10 cellular contexts compared by ENCODE assay signal in genomic region chr11:1834132-1834610, GRCh38. TPM values are rescaled to one million over a fixed set of nuclear protein-coding genes. Genes with fewer than 3 reads are reported as not detected.
A peak's percentile ranks its signal among the peaks of the same experiment; 100 is the strongest.
DNase-seq lines count a peak whose midpoint lies in the region; ATAC-seq, FAIRE-seq and TF ChIP-seq lines count a peak whose summit lies in the region.
"Had no signal": no experiment of that assay in that cellular context is flagged by ENCODE, and none has a peak within 500 bp of the region (broad histone marks: within the 10 kb centered on the region; RNA-seq: fewer than 3 reads in every experiment).

No MANE protein-coding gene starts in this region.

- H3K79me1 ChIP-seq in H9 (ENCODE audit: insufficient read depth, low read depth, low read length, poor library complexity, severe bottlenecking): no peaks in the 10 kb centered on the region
- H3K79me1 ChIP-seq in H1 (ENCODE audit: low read depth, low read length): no peaks in the 10 kb centered on the region

- TF ChIP-seq EP300 in H1 (IDR thresholded peaks at IDR 0.05; ENCODE audit: borderline replicate concordance in 1 of 2, low read depth in 2 of 2, low read length in 2 of 2): no peak

- H3K27me3 Mint-ChIP-seq in H9 (ENCODE audit: low read depth): peaks cover 18% of the 10 kb centered on the region
- H3K27me3 Mint-ChIP-seq in activated naive CD8-positive, alpha-beta T cell treated with anti-CD3 and anti-CD28 coated beads for 36 hours: peaks cover 3% of the 10 kb centered on the region
- H3K27me3 Mint-ChIP-seq in activated T-helper 2 cell treated with anti-CD3 and anti-CD28 coated beads, Interferon-gamma antibody, Interleukin-2, Interleukin-4, amounts not matched to agents 10 μg/mL and 5 μg/mL and 100 μg/mL, durations not matched to agents 14 hours and 24 hours and 36 hours (ENCODE audit: low read depth): peaks cover 2% of the 10 kb centered on the region

- H3K4me1 ChIP-seq in H9 (ENCODE audit: insufficient read depth, low read length) (no peaks in the 10 kb centered on the region), H1 (replicated peaks in 1 of 4; ENCODE audit: control insufficient read depth in 3 of 4, insufficient read depth in 4 of 4, low read length in 3 of 4) (peaks cover 0 to 4% (median 2%) of the 10 kb centered on the region in 4 experiments; a peak in 4 of 7 replicates), pancreas (peaks cover 37 to 58% (median 39%) of the 10 kb centered on the region in 3 donors)

- no peak for TF ChIP-seq RAD21 in H1 (IDR thresholded peaks at IDR 0.05 in 1 of 2, conservative IDR thresholded peaks at IDR 0.05 in 1 of 2; ENCODE audit: low read depth in 2 of 2, low read length in 2 of 2)

- peak overlapping the region in 2 of 3 experiments; percentile 20 to 67; a peak in 1 of 7 replicates for H3K27ac Mint-ChIP-seq in H9
- no peak overlapping the region for H3K27ac Mint-ChIP-seq in activated naive CD8-positive, alpha-beta T cell treated with anti-CD3 and anti-CD28 coated beads for 36 hours
- H3K27ac Mint-ChIP-seq in activated T-helper 2 cell treated with anti-CD3 and anti-CD28 coated beads, Interferon-gamma antibody, Interleukin-2, Interleukin-4, amounts not matched to agents 10 μg/mL and 5 μg/mL and 100 μg/mL, durations not matched to agents 14 hours and 24 hours and 36 hours: no peak overlapping the region
- H3K27ac Mint-ChIP-seq: WTC11 had no signal

- H2BK20ac ChIP-seq in H9 (ENCODE audit: low read depth, low read length, poor library complexity, severe bottlenecking): no peak overlapping the region
- no peak overlapping the region for H2BK20ac ChIP-seq in H1 (ENCODE audit: low read length)

- peak; percentile 81 to 86 (median 84) for ATAC-seq in pancreas
- ATAC-seq: psoas muscle, WTC11 had no signal

- H3K4me2 ChIP-seq in H9 (ENCODE audit: insufficient read depth, insufficient read length, low read length): no peak overlapping the region
- no peak overlapping the region for H3K4me2 ChIP-seq in H1 (ENCODE audit: insufficient read depth in 1 of 2, low read depth in 2 of 2, low read length in 2 of 2)
- H3K4me2 ChIP-seq: BLaER1 treated with 17β-estradiol and CSF1 and Interleukin-3, amounts not matched to agents 10 nM and 100 nM had no signal

- no peak overlapping the region for H2BK120ac ChIP-seq in H9 (ENCODE audit: low read depth, low read length, poor library complexity, severe bottlenecking)
- H2BK120ac ChIP-seq in H1 (replicated peaks; ENCODE audit: low read depth, low read length): no peak overlapping the region

- H2AFZ ChIP-seq in H9 (ENCODE audit: low read length): no peak overlapping the region
- no peak overlapping the region for H2AFZ ChIP-seq in H1 (ENCODE audit: low read length)

- H4K5ac ChIP-seq in H9 (ENCODE audit: insufficient read length, low read depth, low read length) (no peak overlapping the region), H1 (ENCODE audit: insufficient read length, low read depth, low read length) (no peak overlapping the region)

- no peak overlapping the region for H2BK12ac ChIP-seq in H9 (ENCODE audit: insufficient read length, low read depth, low read length)
- no peak overlapping the region for H2BK12ac ChIP-seq in H1 (ENCODE audit: low read depth, low read length)

- H2BK15ac ChIP-seq in H9 (ENCODE audit: low read depth, low read length) (no peak overlapping the region), H1 (ENCODE audit: low read length) (no peak overlapping the region)

- H3K27ac ChIP-seq in H9 (ENCODE audit: insufficient read length, low read depth, low read length): no peak overlapping the region
- H3K27ac ChIP-seq in H1 (ENCODE audit: low read depth, low read length): no peak overlapping the region
- peak overlapping the region; percentile 85 to 96 (median 93) for H3K27ac ChIP-seq in pancreas
- H3K27ac ChIP-seq: BLaER1 treated with 17β-estradiol and CSF1 and Interleukin-3, amounts not matched to agents 10 nM and 100 nM; psoas muscle had no signal

- no peak overlapping the region for H3K14ac ChIP-seq in H9 (ENCODE audit: insufficient read depth, low read length)
- H3K14ac ChIP-seq in H1 (ENCODE audit: insufficient read length): no peak overlapping the region

- H4K20me1 ChIP-seq in H9 (ENCODE audit: control insufficient read depth, insufficient read depth, insufficient read length) (no peaks in the 10 kb centered on the region), H1 (replicated peaks in 1 of 2; ENCODE audit: control insufficient read depth in 1 of 2, insufficient read depth in 2 of 2, low read length in 2 of 2) (no peaks in the 10 kb centered on the region)
- H4K20me1 ChIP-seq: BLaER1 treated with 17β-estradiol and CSF1 and Interleukin-3, amounts not matched to agents 10 nM and 100 nM had no signal

- peaks cover 3 to 9% of the 10 kb centered on the region in 2 experiments; a peak in 3 of 4 replicates for H3K4me1 Mint-ChIP-seq in H9
- no peaks in the 10 kb centered on the region for H3K4me1 Mint-ChIP-seq in activated naive CD8-positive, alpha-beta T cell treated with anti-CD3 and anti-CD28 coated beads for 36 hours
- peaks cover 2% of the 10 kb centered on the region for H3K4me1 Mint-ChIP-seq in activated T-helper 2 cell treated with anti-CD3 and anti-CD28 coated beads, Interferon-gamma antibody, Interleukin-2, Interleukin-4, amounts not matched to agents 10 μg/mL and 5 μg/mL and 100 μg/mL, durations not matched to agents 14 hours and 24 hours and 36 hours (ENCODE audit: low read depth)

- H3K9me3 ChIP-seq in H9 (ENCODE audit: control insufficient read depth, low read depth, low read length) (no peaks in the 10 kb centered on the region), H1 (ENCODE audit: insufficient read depth in 2 of 2, low read depth in 1 of 2, low read length in 1 of 2) (no peaks in the 10 kb centered on the region), pancreas (no peaks in the 10 kb centered on the region)
- H3K9me3 ChIP-seq: BLaER1 treated with 17β-estradiol and CSF1 and Interleukin-3, amounts not matched to agents 10 nM and 100 nM; psoas muscle had no signal

- H3K56ac ChIP-seq in H9 (ENCODE audit: insufficient read length, low read depth, low read length) (no peak overlapping the region), H1 (replicated peaks; ENCODE audit: insufficient read length, low read depth, low read length) (no peak overlapping the region)

- no peaks in the 10 kb centered on the region for H3K36me3 Mint-ChIP-seq in H9 (ENCODE audit: insufficient read depth in 1 of 3, low read depth in 3 of 3)
- H3K36me3 Mint-ChIP-seq in activated naive CD8-positive, alpha-beta T cell treated with anti-CD3 and anti-CD28 coated beads for 36 hours: no peaks in the 10 kb centered on the region
- no peaks in the 10 kb centered on the region for H3K36me3 Mint-ChIP-seq in activated T-helper 2 cell treated with anti-CD3 and anti-CD28 coated beads, Interferon-gamma antibody, Interleukin-2, Interleukin-4, amounts not matched to agents 10 μg/mL and 5 μg/mL and 100 μg/mL, durations not matched to agents 14 hours and 24 hours and 36 hours (ENCODE audit: low read depth)
- H3K36me3 Mint-ChIP-seq: WTC11 had no signal

- H2BK5ac ChIP-seq in H9 (ENCODE audit: insufficient read length, low read length) (no peak overlapping the region), H1 (ENCODE audit: low read depth, low read length) (0 out of 2 replicates have a peak overlapping the region, but pooled peaks have one; percentile 44)

- no peak overlapping the region for H3K4me3 Mint-ChIP-seq in H9
- no peak overlapping the region for H3K4me3 Mint-ChIP-seq in activated naive CD8-positive, alpha-beta T cell treated with anti-CD3 and anti-CD28 coated beads for 36 hours
- H3K4me3 Mint-ChIP-seq in activated T-helper 2 cell treated with anti-CD3 and anti-CD28 coated beads, Interferon-gamma antibody, Interleukin-2, Interleukin-4, amounts not matched to agents 10 μg/mL and 5 μg/mL and 100 μg/mL, durations not matched to agents 14 hours and 24 hours and 36 hours (ENCODE audit: low read depth): no peak overlapping the region
- H3K4me3 Mint-ChIP-seq: WTC11 had no signal

- no peaks in the 10 kb centered on the region for H3K36me3 ChIP-seq in H1 (ENCODE audit: control insufficient read depth in 2 of 4, insufficient read depth in 4 of 4, low read length in 3 of 4)
- no peaks in the 10 kb centered on the region for H3K36me3 ChIP-seq in pancreas
- H3K36me3 ChIP-seq: BLaER1 treated with 17β-estradiol and CSF1 and Interleukin-3, amounts not matched to agents 10 nM and 100 nM had no signal

- no peak for TF ChIP-seq CTCF in H9 (conservative IDR thresholded peaks at IDR 0.05)
- TF ChIP-seq CTCF in H1 (IDR thresholded peaks at IDR 0.05; ENCODE audit: control extremely low read depth in 1 of 3, insufficient read depth in 1 of 3, low read depth in 1 of 3, low read length in 3 of 3): no peak
- no peak for TF ChIP-seq CTCF in pancreas (IDR thresholded peaks at IDR 0.05)

- POLR2A ChIA-PET in H1 (lab: Charles Lee; ENCODE audit: partially characterized antibody): interaction anchor here (1.3 kb wide), 1 partner anchor 9 kb away, joined by 4 read pairs; no protein-coding TSS in a partner anchor

- H3K23me2 ChIP-seq in H9 (ENCODE audit: insufficient read length, low read depth, low read length, poor library complexity, severe bottlenecking) (peaks cover 3% of the 10 kb centered on the region), H1 (ENCODE audit: low read depth, low read length) (no peaks in the 10 kb centered on the region)

- CTCF ChIA-PET in H1 (lab: Charles Lee; ENCODE audit: partially characterized antibody): interaction anchor here (0.7 to 15.8 kb wide), 42 partner anchors 9 to 352 kb away, joined by 3 to 439 read pairs (median 6); partner anchors contain the start of genes H19, MRPL23 and PRR33

- H4K8ac ChIP-seq in H9 (replicated peaks; ENCODE audit: insufficient read length, low read depth, low read length) (no peak overlapping the region), H1 (ENCODE audit: extremely low read depth, insufficient read depth, low read length) (no peak overlapping the region)

- no peaks in the 10 kb centered on the region for H3K27me3 ChIP-seq in H9 (ENCODE audit: insufficient read depth, low read length)
- H3K27me3 ChIP-seq in H1 (replicated peaks in 1 of 4; ENCODE audit: control insufficient read depth in 3 of 4, extremely low read depth in 1 of 4, insufficient read depth in 3 of 4, low read length in 3 of 4): peaks cover 0 to 6% (median 1%) of the 10 kb centered on the region in 4 experiments; a peak in 3 of 7 replicates
- H3K27me3 ChIP-seq in pancreas: no peaks in the 10 kb centered on the region

- H3K79me2 ChIP-seq in H9 (ENCODE audit: insufficient read depth, low read length) (no peaks in the 10 kb centered on the region), H1 (ENCODE audit: control insufficient read depth in 1 of 2, insufficient read depth in 2 of 2, low read length in 2 of 2) (no peaks in the 10 kb centered on the region)

- H3K9me3 Mint-ChIP-seq in H9: no peaks in the 10 kb centered on the region; a peak in 1 of 5 replicates
- no peaks in the 10 kb centered on the region for H3K9me3 Mint-ChIP-seq in activated naive CD8-positive, alpha-beta T cell treated with anti-CD3 and anti-CD28 coated beads for 36 hours
- no peaks in the 10 kb centered on the region for H3K9me3 Mint-ChIP-seq in activated T-helper 2 cell treated with anti-CD3 and anti-CD28 coated beads, Interferon-gamma antibody, Interleukin-2, Interleukin-4, amounts not matched to agents 10 μg/mL and 5 μg/mL and 100 μg/mL, durations not matched to agents 14 hours and 24 hours and 36 hours
- H3K9me3 Mint-ChIP-seq: WTC11 had no signal

- no peak overlapping the region for H4K91ac ChIP-seq in H9 (ENCODE audit: insufficient read length, low read depth, low read length)
- no peak overlapping the region for H4K91ac ChIP-seq in H1 (replicated peaks; ENCODE audit: insufficient read length, low read length)

- H3K4ac ChIP-seq in H9 (ENCODE audit: low read depth, low read length) (no peak overlapping the region), H1 (replicated peaks; ENCODE audit: insufficient read length, low read depth, low read length) (no peak overlapping the region)

- DNase-seq in H9: no peak
- DNase-seq in H1 (ENCODE audit: low read depth in 1 of 2, low spot score in 2 of 2): no peak
- DNase-seq in pancreas: peak; percentile 88 to 98 (median 96)
- no peak for DNase-seq in activated naive CD8-positive, alpha-beta T cell treated with anti-CD3 and anti-CD28 coated beads for 36 hours
- DNase-seq in activated T-helper 2 cell treated with anti-CD3 and anti-CD28 coated beads, Interferon-gamma antibody, Interleukin-2, Interleukin-4, amounts not matched to agents 10 μg/mL and 5 μg/mL and 100 μg/mL, durations not matched to agents 14 hours and 24 hours and 36 hours (ENCODE audit: low spot score): no peak
- DNase-seq in NCI-H2171 (lab: John Stamatoyannopoulos, UW): no peak
- DNase-seq: NCI-H345 had no signal

- FAIRE-seq in H1 (lab: Jason Lieb, UNC) (no peak), pancreas (lab: Jason Lieb, UNC) (no peak)

- no CpG with 5 or more reads among the region's 13 CpGs for WGBS in H9 (ENCODE audit: extremely low coverage, insufficient read length, low lambda C conversion rate)
- 93% methylated on average over 13 of the region's 13 CpGs; no CpG with 5 or more reads in 1 of the 2 experiments for WGBS in H1 (ENCODE audit: extremely low coverage in 1 of 2, insufficient coverage in 1 of 2, insufficient read length in 1 of 2, insufficient replicate concordance in 2 of 2, low coverage in 1 of 2, low lambda C conversion rate in 2 of 2, missing lambda C conversion rate in 1 of 2), 2 experiments
- WGBS in pancreas, 2 donors: 16 to 20% methylated on average over 12 to 13 of the region's 13 CpGs

- H2AK5ac ChIP-seq in H9 (ENCODE audit: insufficient read length, low read length): no peak overlapping the region
- H2AK5ac ChIP-seq in H1 (ENCODE audit: low read depth, low read length): no peak overlapping the region

- H3K9ac ChIP-seq in H9 (ENCODE audit: extremely low read depth, insufficient read length, low read length) (no peak overlapping the region), H1 (replicated peaks in 1 of 4; ENCODE audit: extremely low read depth in 1 of 4, low read depth in 3 of 4, low read length in 3 of 4) (no peak overlapping the region)
- H3K9ac ChIP-seq: BLaER1 treated with 17β-estradiol and CSF1 and Interleukin-3, amounts not matched to agents 10 nM and 100 nM had no signal

- H3K23ac ChIP-seq in H9 (ENCODE audit: insufficient read length, low read depth, low read length): no peak overlapping the region
- no peak overlapping the region for H3K23ac ChIP-seq in H1 (ENCODE audit: insufficient read length)

- no peak overlapping the region for H3K4me3 ChIP-seq in H1 (ENCODE audit: extremely low read depth in 1 of 4, insufficient read depth in 2 of 4, low read depth in 3 of 4, low read length in 4 of 4)
- no peak overlapping the region for H3K4me3 ChIP-seq in pancreas
- H3K4me3 ChIP-seq: BLaER1 treated with 17β-estradiol and CSF1 and Interleukin-3, amounts not matched to agents 10 nM and 100 nM; psoas muscle had no signal

- TF ChIP-seq POLR2A in H1 (IDR thresholded peaks at IDR 0.05; ENCODE audit: control extremely low read depth in 1 of 2, low read depth in 2 of 2, low read length in 2 of 2): no peak

- no peak overlapping the region for H3T11ph ChIP-seq in H9 (ENCODE audit: low read length)

- H3K18ac ChIP-seq in H9 (ENCODE audit: insufficient read length, low read depth, low read length) (no peak overlapping the region), H1 (ENCODE audit: extremely low read depth, low read length) (no peak overlapping the region)

- intact Hi-C loops in pancreas (cut with DNase I): loop anchor here in 2 of 3 donors (5.0 kb wide), 1 partner anchor 137 kb away; the partner anchor contains the start of gene KRTAP5-6 (in 2 of the 2)
- intact Hi-C loops in activated T-helper 2 cell treated with anti-CD3 and anti-CD28 coated beads, Interferon-gamma antibody, Interleukin-2, Interleukin-4, amounts not matched to agents 10 μg/mL and 5 μg/mL and 100 μg/mL, durations not matched to agents 14 hours and 24 hours and 36 hours (cut with micrococcal nuclease): loop anchor here (10.0 kb wide), 1 partner anchor 51 kb away; no protein-coding TSS in a partner anchor

RNA-seq across cellular contexts. Expression of gene SYT8, which starts 0.6 kb away (rescaled TPM):
- not detected in 2 replicates for total RNA-seq in H9 (2021)
- total RNA-seq in H1 (2021; fragmentation: NEBNext Ultra II Directional; extraction: Animal tissue kit (Norgen Biotek cat#: 25700)): not detected in 2 replicates
- polyA plus RNA-seq in H1 (2011; rRNA removed): not detected in 2 replicates
- not detected for polyA plus RNA-seq in H1 (2011; cell fraction: cytosol; rRNA removed)
- polyA plus RNA-seq in H1 (2011; cell fraction: nucleus; rRNA removed): 0.27 TPM
- not detected in 4 replicates for polyA plus RNA-seq in H1 (2012, experiment 1 of 2)
- not detected for polyA plus RNA-seq in H1 (2012, experiment 2 of 2)
- not detected for polyA plus RNA-seq in H1 (2013, experiment 1 of 2)
- polyA plus RNA-seq in H1 (2013, experiment 2 of 2): 0.04 TPM
- polyA minus RNA-seq in H1 (2011; rRNA and poly(A)+ RNA removed): not detected in 2 replicates
- not detected for polyA minus RNA-seq in H1 (2011; cell fraction: cytosol; rRNA and poly(A)+ RNA removed)
- not detected for polyA minus RNA-seq in H1 (2011; cell fraction: nucleus; rRNA and poly(A)+ RNA removed)
- total RNA-seq in pancreas: 10 to 100 TPM in 3 of 6 donors, 1 to 10 TPM in 3; 3.6 to 34.2 (median 12.2) TPM
- polyA plus RNA-seq in pancreas: 10 to 100 TPM; 43.7 to 64.8 TPM
- total RNA-seq in activated naive CD8-positive, alpha-beta T cell treated with anti-CD3 and anti-CD28 coated beads for 36 hours: not detected
- total RNA-seq in activated T-helper 2 cell treated with anti-CD3 and anti-CD28 coated beads, Interferon-gamma antibody, Interleukin-2, Interleukin-4, amounts not matched to agents 10 μg/mL and 5 μg/mL and 100 μg/mL, durations not matched to agents 14 hours and 24 hours and 36 hours: not detected in 2 replicates

RNA-seq across cellular contexts. Expression of gene TNNI2, which starts 4.6 kb away (rescaled TPM):
- total RNA-seq in H9 (2021) (not detected in 2 replicates), pancreas (1 to 10 TPM in 5 of 6 donors, not detected in 1; 2.5 to 8.7 (median 6.2) TPM)
- total RNA-seq in H1 (2021; fragmentation: NEBNext Ultra II Directional; extraction: Animal tissue kit (Norgen Biotek cat#: 25700)): not detected in 2 replicates
- polyA plus RNA-seq in H1 (2011; rRNA removed) (0.39 TPM in 1 of 2 replicates, not detected in the other), pancreas (10 to 100 TPM; 28.9 to 57.4 TPM)
- polyA plus RNA-seq in H1 (2011; cell fraction: cytosol; rRNA removed): not detected
- 0.33 TPM for polyA plus RNA-seq in H1 (2011; cell fraction: nucleus; rRNA removed)
- 0.41 TPM in 1 of 4 replicates, not detected in the others for polyA plus RNA-seq in H1 (2012, experiment 1 of 2)
- polyA plus RNA-seq in H1 (2012, experiment 2 of 2): not detected
- polyA plus RNA-seq in H1 (2013, experiment 1 of 2): 0.12 TPM
- not detected for polyA plus RNA-seq in H1 (2013, experiment 2 of 2)
- not detected in 2 replicates for polyA minus RNA-seq in H1 (2011; rRNA and poly(A)+ RNA removed)
- not detected for polyA minus RNA-seq in H1 (2011; cell fraction: cytosol; rRNA and poly(A)+ RNA removed)
- not detected for polyA minus RNA-seq in H1 (2011; cell fraction: nucleus; rRNA and poly(A)+ RNA removed)
- total RNA-seq in activated naive CD8-positive, alpha-beta T cell treated with anti-CD3 and anti-CD28 coated beads for 36 hours: under 1 TPM in 1 of 2 experiments, not detected in 1; 0.31 TPM
- total RNA-seq in activated T-helper 2 cell treated with anti-CD3 and anti-CD28 coated beads, Interferon-gamma antibody, Interleukin-2, Interleukin-4, amounts not matched to agents 10 μg/mL and 5 μg/mL and 100 μg/mL, durations not matched to agents 14 hours and 24 hours and 36 hours: 0.27 TPM in 1 of 2 replicates, not detected in the other
- total RNA-seq: WTC11 had no signal

RNA-seq across cellular contexts. Expression of gene LSP1, which starts 18.7 kb away (rescaled TPM):
- total RNA-seq in H9 (2021): not detected in 2 replicates
- total RNA-seq in H1 (2021; fragmentation: NEBNext Ultra II Directional; extraction: Animal tissue kit (Norgen Biotek cat#: 25700)): not detected in 2 replicates
- polyA plus RNA-seq in H1 (2011; rRNA removed): 0.03 TPM in 1 of 2 replicates, not detected in the other
- polyA plus RNA-seq in H1 (2011; cell fraction: cytosol; rRNA removed): not detected
- polyA plus RNA-seq in H1 (2011; cell fraction: nucleus; rRNA removed): not detected
- polyA plus RNA-seq in H1 (2012, experiment 1 of 2): 0.11 TPM in 1 of 4 replicates, not detected in the others
- polyA plus RNA-seq in H1 (2012, experiment 2 of 2): not detected
- polyA plus RNA-seq in H1 (2013, experiment 1 of 2): 0.16 TPM
- 0.07 TPM for polyA plus RNA-seq in H1 (2013, experiment 2 of 2)
- polyA minus RNA-seq in H1 (2011; rRNA and poly(A)+ RNA removed): not detected in 2 replicates
- not detected for polyA minus RNA-seq in H1 (2011; cell fraction: cytosol; rRNA and poly(A)+ RNA removed)
- polyA minus RNA-seq in H1 (2011; cell fraction: nucleus; rRNA and poly(A)+ RNA removed): not detected
- 10 to 100 TPM in 3 of 6 donors, 1 to 10 TPM in 3; 2.4 to 26.8 (median 8.4) TPM for total RNA-seq in pancreas
- polyA plus RNA-seq in pancreas: 10 to 100 TPM in 1 of 2 donors, 1 to 10 TPM in 1; 8.6 to 20.6 TPM
- 100 to 1,000 TPM; 147 to 148 TPM for total RNA-seq in activated naive CD8-positive, alpha-beta T cell treated with anti-CD3 and anti-CD28 coated beads for 36 hours
- 442 and 449 TPM in 2 replicates for total RNA-seq in activated T-helper 2 cell treated with anti-CD3 and anti-CD28 coated beads, Interferon-gamma antibody, Interleukin-2, Interleukin-4, amounts not matched to agents 10 μg/mL and 5 μg/mL and 100 μg/mL, durations not matched to agents 14 hours and 24 hours and 36 hours

RNA-seq across cellular contexts. Expression of gene PRR33, which starts 57.5 kb away (rescaled TPM):
- total RNA-seq in H9 (2021) (not detected in 2 replicates), pancreas (not detected)
- total RNA-seq in H1 (2021; fragmentation: NEBNext Ultra II Directional; extraction: Animal tissue kit (Norgen Biotek cat#: 25700)): not detected in 2 replicates
- polyA plus RNA-seq in H1 (2011; rRNA removed) (0.02 and 0.08 TPM in 2 replicates), pancreas (not detected)
- 0.03 TPM for polyA plus RNA-seq in H1 (2011; cell fraction: cytosol; rRNA removed)
- polyA plus RNA-seq in H1 (2011; cell fraction: nucleus; rRNA removed): 0.04 TPM
- polyA plus RNA-seq in H1 (2012, experiment 1 of 2): 0.06 TPM in 1 of 4 replicates, not detected in the others
- polyA plus RNA-seq in H1 (2012, experiment 2 of 2): not detected
- polyA plus RNA-seq in H1 (2013, experiment 1 of 2): 0.02 TPM
- 0.02 TPM for polyA plus RNA-seq in H1 (2013, experiment 2 of 2)
- polyA minus RNA-seq in H1 (2011; rRNA and poly(A)+ RNA removed): not detected in 2 replicates
- polyA minus RNA-seq in H1 (2011; cell fraction: cytosol; rRNA and poly(A)+ RNA removed): not detected
- polyA minus RNA-seq in H1 (2011; cell fraction: nucleus; rRNA and poly(A)+ RNA removed): not detected
- total RNA-seq in activated naive CD8-positive, alpha-beta T cell treated with anti-CD3 and anti-CD28 coated beads for 36 hours: under 1 TPM; 0.20 to 0.31 TPM
- total RNA-seq in activated T-helper 2 cell treated with anti-CD3 and anti-CD28 coated beads, Interferon-gamma antibody, Interleukin-2, Interleukin-4, amounts not matched to agents 10 μg/mL and 5 μg/mL and 100 μg/mL, durations not matched to agents 14 hours and 24 hours and 36 hours: 0.05 TPM in 1 of 2 replicates, not detected in the other
- total RNA-seq: WTC11 had no signal

Comparison
In these comparisons a context has a peak if more than half of its experiments do, and no peak if none do; other contexts are left out.
1. DNase-seq: peak in pancreas (6 of 6); none in H9 (single experiment), H1 (0 of 2), activated naive CD8-positive, alpha-beta T cell treated with anti-CD3 and anti-CD28 coated beads for 36 hours (single experiment), activated T-helper 2 cell treated with anti-CD3 and anti-CD28 coated beads, Interferon-gamma antibody, Interleukin-2, Interleukin-4, amounts not matched to agents 10 μg/mL and 5 μg/mL and 100 μg/mL, durations not matched to agents 14 hours and 24 hours and 36 hours (single experiment) and NCI-H2171 (single experiment).
2. H3K27ac ChIP-seq: peak in pancreas (4 of 4); none in H9 (single experiment) and H1 (single experiment).
3. H3K27ac Mint-ChIP-seq: peak in H9 (2 of 3); none in activated naive CD8-positive, alpha-beta T cell treated with anti-CD3 and anti-CD28 coated beads for 36 hours (single experiment) and activated T-helper 2 cell treated with anti-CD3 and anti-CD28 coated beads, Interferon-gamma antibody, Interleukin-2, Interleukin-4, amounts not matched to agents 10 μg/mL and 5 μg/mL and 100 μg/mL, durations not matched to agents 14 hours and 24 hours and 36 hours (single experiment).
4. RNA of gene LSP1, which starts 18.7 kb away (total RNA-seq): 442 to 449 TPM in activated T-helper 2 cell treated with anti-CD3 and anti-CD28 coated beads, Interferon-gamma antibody, Interleukin-2, Interleukin-4, amounts not matched to agents 10 μg/mL and 5 μg/mL and 100 μg/mL, durations not matched to agents 14 hours and 24 hours and 36 hours and 147 to 148 TPM in activated naive CD8-positive, alpha-beta T cell treated with anti-CD3 and anti-CD28 coated beads for 36 hours; 2.4 to 26.8 TPM in pancreas, not detected in H1 and not detected in H9; every median in the first group is over 4 times any median in the second.